1 cellular context compared by ENCODE assay signal in genomic region chr13:112951674-112952371, GRCh38.
TF ChIP-seq lines count a peak whose summit lies in the region.

No MANE protein-coding gene starts in this region.

TF ChIP-seq in liver, 16 proteins besides CTCF, POLR2A, EP300 and RAD21 (continued from another document):
- TF ChIP-seq FOXA1 (IDR thresholded peaks at IDR 0.05) = peak; percentile 68
- peak in 1 of 2 donors; percentile 33 for TF ChIP-seq GABPA (IDR thresholded peaks at IDR 0.05 in 1 of 2, conservative IDR thresholded peaks at IDR 0.05 in 1 of 2)
- TF ChIP-seq SP1 (IDR thresholded peaks at IDR 0.05) = peak; percentile 75
- TF ChIP-seq FOXA2 (IDR thresholded peaks at IDR 0.05) = peak; percentile 67
- no peak for TF ChIP-seq NR2F2 (IDR thresholded peaks at IDR 0.05)
- peak; percentile 17 for TF ChIP-seq HNF4G (IDR thresholded peaks at IDR 0.05)
- peak; percentile 70 to 89 for TF ChIP-seq RXRA (IDR thresholded peaks at IDR 0.05)
- peak in 1 of 2 donors; percentile 39 for TF ChIP-seq JUND (IDR thresholded peaks at IDR 0.05)
- TF ChIP-seq YY1 (IDR thresholded peaks at IDR 0.05) = peak; percentile 46
TF ChIP-seq in liver: peak in this region for 10.
